In genomic region chr4:102342404-102343074, GRCh38 we compare ENCODE assay signal across 9 cellular contexts. TPM values are rescaled to one million over a fixed set of nuclear protein-coding genes. Genes with fewer than 3 reads are reported as not detected.
DNase-seq lines count a peak whose midpoint lies in the region; ATAC-seq and TF ChIP-seq lines count a peak whose summit lies in the region.
"Had no signal": no experiment of that assay in that cellular context is flagged by ENCODE, and none has a peak within 500 bp of the region (broad histone marks: within the 10 kb centered on the region; RNA-seq: fewer than 3 reads in every experiment).

No MANE protein-coding gene starts in this region.

- POLR2A ChIA-PET in activated CD4-positive, alpha-beta memory T cell treated with anti-CD3 and anti-CD28 coated beads, Interleukin-2, amount 10 ng/mL, durations not matched to agents 7 days and 5 days (lab: Charles Lee), result interaction anchor here (3.6 kb wide), 1 partner anchor 485 kb away, joined by 39 read pairs; the partner anchor contains the start of gene UBE2D3

- no peaks in the 10 kb centered on the region for H3K27me3 Mint-ChIP-seq in activated CD4-positive, alpha-beta memory T cell treated with anti-CD3 and anti-CD28 coated beads, Interleukin-2, amount 10 ng/mL, durations not matched to agents 7 days and 5 days
- H3K27me3 Mint-ChIP-seq: naive B cell had no signal

- peaks cover 41% of the 10 kb centered on the region for H3K36me3 Mint-ChIP-seq in activated CD4-positive, alpha-beta memory T cell treated with anti-CD3 and anti-CD28 coated beads, Interleukin-2, amount 10 ng/mL, durations not matched to agents 7 days and 5 days (ENCODE audit: low read depth)

- peaks cover 59% of the 10 kb centered on the region for H3K4me1 Mint-ChIP-seq in activated CD4-positive, alpha-beta memory T cell treated with anti-CD3 and anti-CD28 coated beads, Interleukin-2, amount 10 ng/mL, durations not matched to agents 7 days and 5 days

- CTCF ChIA-PET in activated CD4-positive, alpha-beta memory T cell treated with anti-CD3 and anti-CD28 coated beads, Interleukin-2, amount 10 ng/mL, durations not matched to agents 7 days and 5 days (lab: Charles Lee), result interaction anchor here (0.6 kb wide), 1 partner anchor 389 kb away, joined by 3 read pairs; no protein-coding TSS in a partner anchor

- intact Hi-C loops in lower lobe of right lung (cut with DNase I), result no loop called here

- H3K4me3 ChIP-seq in HL-60 (replicated peaks; ENCODE audit: insufficient read depth, low read length) (peak overlapping the region; percentile 67), lower lobe of right lung (peak overlapping the region; percentile 73)

- H3K9me3 ChIP-seq in lower lobe of right lung, result no peaks in the 10 kb centered on the region

- H3K27ac ChIP-seq in HL-60 (replicated peaks) (no peak overlapping the region), lower lobe of right lung (peak overlapping the region; percentile 86)

- H3K36me3 ChIP-seq in lower lobe of right lung, result no peaks in the 10 kb centered on the region

- H3K4me3 Mint-ChIP-seq in activated CD4-positive, alpha-beta memory T cell treated with anti-CD3 and anti-CD28 coated beads, Interleukin-2, amount 10 ng/mL, durations not matched to agents 7 days and 5 days, result peak overlapping the region; percentile 78

- peak overlapping the region; percentile 72 for H3K27ac Mint-ChIP-seq in activated CD4-positive, alpha-beta memory T cell treated with anti-CD3 and anti-CD28 coated beads, Interleukin-2, amount 10 ng/mL, durations not matched to agents 7 days and 5 days

- H3K4me1 ChIP-seq in lower lobe of right lung, result peaks cover 17% of the 10 kb centered on the region

- H3K27me3 ChIP-seq in HL-60 (ENCODE audit: insufficient read depth, poor library complexity, severe bottlenecking) (no peaks in the 10 kb centered on the region), lower lobe of right lung (ENCODE audit: low read depth) (no peaks in the 10 kb centered on the region)

- TF ChIP-seq CTCF in HL-60 (IDR thresholded peaks at IDR 0.05; ENCODE audit: insufficient read depth, low read length) (no peak), lower lobe of right lung (IDR thresholded peaks at IDR 0.05) (no peak)

- no peaks in the 10 kb centered on the region for H3K9me3 Mint-ChIP-seq in activated CD4-positive, alpha-beta memory T cell treated with anti-CD3 and anti-CD28 coated beads, Interleukin-2, amount 10 ng/mL, durations not matched to agents 7 days and 5 days
- H3K9me3 Mint-ChIP-seq: naive B cell had no signal

- ATAC-seq in lower lobe of right lung (no peak), GM18867 (IDR thresholded peaks at IDR 0.05; ENCODE audit: unreplicated experiment) (no peak)

- peak; percentile 63 for DNase-seq in COR-L47 (lab: John Stamatoyannopoulos, UW)
- DNase-seq in HL-60 (ENCODE audit: low read depth in 1 of 2, low spot score in 1 of 2), result no peak
- no peak for DNase-seq in activated CD4-positive, alpha-beta memory T cell treated with anti-CD3 and anti-CD28 coated beads, Interleukin-2, amount 10 ng/mL, durations not matched to agents 7 days and 5 days
- DNase-seq in lower lobe of right lung, result no peak
- no peak for DNase-seq in NCI-H2227 (lab: John Stamatoyannopoulos, UW; ENCODE audit: unreplicated experiment)
- no peak for DNase-seq in DMS114 treated with DMSO at 0.1 percent for 48 hours (lab: John Stamatoyannopoulos, UW; ENCODE audit: unreplicated experiment)
- DNase-seq: activated effector memory CD4-positive, alpha-beta T cell treated with anti-CD3 and anti-CD28 coated beads, Interleukin-2, amount 50 U/mL, for 16 hours; naive B cell had no signal

RNA-seq across cellular contexts. Expression of gene SLC39A8, which starts 2.7 kb away (rescaled TPM):
- 100 to 1,000 TPM; 101 to 103 TPM for total RNA-seq in activated CD4-positive, alpha-beta memory T cell treated with anti-CD3 and anti-CD28 coated beads, Interleukin-2, amount 10 ng/mL, durations not matched to agents 7 days and 5 days
- 370 TPM for total RNA-seq in lower lobe of right lung
